9 cellular contexts compared by ENCODE assay signal in genomic region chr15:37098468-37099320, GRCh38. TPM values are rescaled to one million over a fixed set of nuclear protein-coding genes. Genes with fewer than 3 reads are reported as not detected.
DNase-seq lines count a peak whose midpoint lies in the region; ATAC-seq, FAIRE-seq and TF ChIP-seq lines count a peak whose summit lies in the region.
"Had no signal": no experiment of that assay in that cellular context is flagged by ENCODE, and none has a peak within 500 bp of the region (broad histone marks: within the 10 kb centered on the region; RNA-seq: fewer than 3 reads in every experiment).

No MANE protein-coding gene starts in this region.

- H3K4me3 ChIP-seq in body of pancreas (peak overlapping the region; percentile 68 to 69), small intestine (ENCODE audit: low read depth in 1 of 2, low read length in 2 of 2) (peak overlapping the region; percentile 36 to 74)

- no peaks in the 10 kb centered on the region for H3K36me3 ChIP-seq in body of pancreas (replicated peaks in 1 of 2; ENCODE audit: insufficient read depth in 1 of 2, low read depth in 2 of 2)
- H3K36me3 ChIP-seq in small intestine (ENCODE audit: control insufficient read depth in 2 of 2, insufficient read depth in 2 of 2, low read length in 2 of 2) = no peaks in the 10 kb centered on the region

- peak; percentile 29 for ATAC-seq in GM19463 (IDR thresholded peaks at IDR 0.05; ENCODE audit: unreplicated experiment)
- ATAC-seq in body of pancreas = peak; percentile 24
- ATAC-seq in HG03135 (IDR thresholded peaks at IDR 0.05; ENCODE audit: unreplicated experiment) = no peak

- intact Hi-C loops in body of pancreas (cut with DNase I) = no loop called here

- peaks cover 32 to 65% (median 63%) of the 10 kb centered on the region in 3 donors for H3K27me3 Mint-ChIP-seq in immature natural killer cell (ENCODE audit: low read depth in 3 of 3)

- peak overlapping the region; percentile 86 to 99 (median 97) for H3K4me3 Mint-ChIP-seq in immature natural killer cell

- peaks cover 49 to 63% of the 10 kb centered on the region in 2 donors for H3K4me1 Mint-ChIP-seq in immature natural killer cell

- H3K36me3 Mint-ChIP-seq in immature natural killer cell = no peaks in the 10 kb centered on the region

- DNase-seq in D341Med (ENCODE audit: low spot score) (peak; percentile 81), NCI-H2171 treated with DMSO at 0.1 percent for 48 hours (lab: John Stamatoyannopoulos, UW) (peak; percentile 62), body of pancreas (peak in 3 of 4 donors; percentile 44 to 61 (median 54)), immature natural killer cell (peak in 2 of 3 donors; percentile 11 to 27), small intestine (peak; percentile 42)
- DNase-seq in activated effector memory CD4-positive, alpha-beta T cell treated with Interleukin-2 at 50 U/mL for 16 hours = no peak

- H3K27me3 ChIP-seq in body of pancreas = no peaks in the 10 kb centered on the region
- peaks cover 0 to 9% of the 10 kb centered on the region in 2 donors for H3K27me3 ChIP-seq in small intestine (ENCODE audit: control insufficient read depth in 2 of 2, insufficient read depth in 2 of 2, low read length in 2 of 2)

- peaks cover 3 to 22% (median 12%) of the 10 kb centered on the region in 6 donors for H3K9me3 Mint-ChIP-seq in immature natural killer cell

- H3K4me1 ChIP-seq in body of pancreas (peaks cover 12% of the 10 kb centered on the region), small intestine (ENCODE audit: control insufficient read depth in 2 of 2, insufficient read depth in 1 of 2, low read depth in 1 of 2, low read length in 1 of 2) (no peaks in the 10 kb centered on the region)

- peak overlapping the region; percentile 63 to 97 (median 92) for H3K27ac ChIP-seq in body of pancreas
- H3K27ac ChIP-seq in small intestine (ENCODE audit: low read depth in 1 of 2, low read length in 1 of 2) = peak overlapping the region; percentile 28 to 72

- H3K27ac Mint-ChIP-seq in immature natural killer cell = peak overlapping the region in 1 of 6 donors; percentile 3

- WGBS in body of pancreas, 2 donors = 0 to 1% methylated on average over 52 to 75 of the region's 75 CpGs
- 0 to 1% (median 1%) methylated on average over 68 to 75 of the region's 75 CpGs for WGBS in small intestine, 3 donors

- TF ChIP-seq CTCF in body of pancreas (IDR thresholded peaks at IDR 0.05) = no peak

- H3K9me3 ChIP-seq in body of pancreas = no peaks in the 10 kb centered on the region
- no peaks in the 10 kb centered on the region for H3K9me3 ChIP-seq in small intestine (ENCODE audit: control insufficient read depth, low read depth)

- peak in 2 of 3 donors; percentile 45 to 51 for TF ChIP-seq POLR2A in body of pancreas (IDR thresholded peaks at IDR 0.05)

- no peak for FAIRE-seq in small intestine (lab: Jason Lieb, UNC)
- FAIRE-seq: TTC549 had no signal

RNA-seq across cellular contexts. Expression of gene MEIS2, which starts 1.7 kb away (rescaled TPM):
- total RNA-seq in body of pancreas = 10 to 100 TPM; 11.9 to 86.0 TPM
- not detected for polyA plus RNA-seq in immature natural killer cell
- polyA plus RNA-seq in small intestine = 10 to 100 TPM in 2 of 3 donors, 1 to 10 TPM in 1; 8.7 to 13.2 (median 11.8) TPM

Comparison
In these comparisons a context has a peak if more than half of its experiments do, and no peak if none do; other contexts are left out.
1. RNA of gene MEIS2, which starts 1.7 kb away (polyA plus RNA-seq): 8.7 to 13.2 TPM in small intestine; not detected in immature natural killer cell; every median in the first group is over 4 times any median in the second.